ENCODE assay signal across 16 cellular contexts in the genomic region with DNA sequence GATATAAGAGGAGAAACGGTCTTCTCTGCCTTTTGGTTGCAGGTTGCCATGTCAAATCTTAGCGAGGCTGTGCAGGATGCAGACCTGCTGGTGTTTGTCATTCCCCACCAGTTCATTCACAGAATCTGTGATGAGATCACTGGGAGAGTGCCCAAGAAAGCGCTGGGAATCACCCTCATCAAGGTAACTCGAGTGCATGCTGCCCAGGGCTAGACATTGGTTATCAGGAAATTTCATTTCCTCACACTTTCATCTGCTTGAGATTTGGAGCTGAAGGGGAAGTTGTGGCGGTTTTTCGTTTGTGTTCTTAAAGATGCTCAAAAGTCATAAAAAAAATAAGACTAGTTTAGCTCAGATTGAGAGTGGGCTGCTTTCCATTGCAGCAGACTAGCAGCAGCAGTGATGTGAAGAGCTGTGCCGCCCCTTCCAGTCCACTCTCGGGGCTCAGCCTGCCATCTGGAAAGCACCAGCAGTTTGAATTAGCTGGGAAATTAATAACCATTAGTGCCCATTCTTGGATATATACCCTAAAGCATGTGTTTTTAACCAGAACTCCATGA. TPM values are rescaled to one million over a fixed set of nuclear protein-coding genes. Genes with fewer than 3 reads are reported as not detected.
DNase-seq lines count a peak whose midpoint lies in the region; ATAC-seq, FAIRE-seq and TF ChIP-seq lines count a peak whose summit lies in the region.
"Had no signal": no experiment of that assay in that cellular context is flagged by ENCODE, and none has a peak within 500 bp of the region (broad histone marks: within the 10 kb centered on the region; RNA-seq: fewer than 3 reads in every experiment).

No MANE protein-coding gene starts in this region.

- ATAC-seq in activated naive CD4-positive, alpha-beta T cell treated with anti-CD3 and anti-CD28 coated beads, Interleukin-2, amount 50 U/mL, for 72 hours = peak; percentile 48 to 52
- peak; percentile 28 for ATAC-seq in stimulated activated naive CD8-positive, alpha-beta T cell treated with anti-CD3 and anti-CD28 coated beads, Interleukin-15, Interleukin-2, amounts not matched to agents 100 U/mL and 50 U/mL, for 24 hours
- ATAC-seq: left colon had no signal

- peaks cover 0 to 7% (median 0%) of the 10 kb centered on the region in 4 donors for H3K4me1 ChIP-seq in Peyer's patch
- no peaks in the 10 kb centered on the region for H3K4me1 ChIP-seq in astrocyte (ENCODE audit: insufficient read depth, low read length)
- peaks cover 7 to 28% (median 12%) of the 10 kb centered on the region in 6 donors for H3K4me1 ChIP-seq in spleen

- TF ChIP-seq POLR2A in Peyer's patch (IDR thresholded peaks at IDR 0.05) (no peak), spleen (IDR thresholded peaks at IDR 0.05) (no peak)

- intact Hi-C loops in spleen (cut with DNase I; ENCODE audit: low total_unique reads) = no loop called here

- no peak overlapping the region for H3K9ac ChIP-seq in astrocyte (ENCODE audit: low read length)

- H3K27me3 ChIP-seq in Peyer's patch (no peaks in the 10 kb centered on the region), astrocyte (ENCODE audit: insufficient read depth, low read length) (no peaks in the 10 kb centered on the region), spleen (replicated peaks in 1 of 7) (no peaks in the 10 kb centered on the region)
- H3K27me3 ChIP-seq: esophagus muscularis mucosa, ovary had no signal

- no peak overlapping the region for H3K27ac Mint-ChIP-seq in activated naive CD4-positive, alpha-beta T cell treated with anti-CD3 and anti-CD28 coated beads, Interleukin-2, amount 50 U/mL, for 72 hours
- H3K27ac Mint-ChIP-seq in astrocyte (ENCODE audit: unreplicated experiment) = no peak overlapping the region
- H3K27ac Mint-ChIP-seq: WTC11 had no signal

- peaks cover 10% of the 10 kb centered on the region in 2 donors for H3K36me3 Mint-ChIP-seq in activated naive CD4-positive, alpha-beta T cell treated with anti-CD3 and anti-CD28 coated beads, Interleukin-2, amount 50 U/mL, for 72 hours
- H3K36me3 Mint-ChIP-seq in astrocyte (ENCODE audit: low read depth, unreplicated experiment) = peaks cover 8% of the 10 kb centered on the region
- H3K36me3 Mint-ChIP-seq: WTC11 had no signal

- H4K20me1 ChIP-seq in astrocyte (ENCODE audit: insufficient read depth, low read length) = no peaks in the 10 kb centered on the region

- no peaks in the 10 kb centered on the region for H3K9me3 ChIP-seq in Peyer's patch
- H3K9me3 ChIP-seq in astrocyte (ENCODE audit: insufficient read depth, low read depth, low read length) = no peaks in the 10 kb centered on the region
- no peaks in the 10 kb centered on the region for H3K9me3 ChIP-seq in spleen
- H3K9me3 ChIP-seq: esophagus muscularis mucosa, ovary had no signal

- no peak overlapping the region for H2AFZ ChIP-seq in astrocyte (ENCODE audit: low read depth, low read length)

- H3K79me2 ChIP-seq in astrocyte (ENCODE audit: insufficient read depth, low read length) = no peaks in the 10 kb centered on the region

- no peak for DNase-seq in activated naive CD4-positive, alpha-beta T cell treated with anti-CD3 and anti-CD28 coated beads, Interleukin-2, amount 50 U/mL, for 72 hours (ENCODE audit: low spot score in 2 of 2)
- DNase-seq in activated naive CD4-positive, alpha-beta T cell treated with anti-CD3 and anti-CD28 coated beads, Interleukin-2, amount 50 U/mL, for 16 hours = no peak
- DNase-seq in Peyer's patch = peak in 2 of 3 donors; percentile 21 to 42
- peak; percentile 18 for DNase-seq in astrocyte (ENCODE audit: low read depth)
- peak; percentile 6 for DNase-seq in stimulated activated naive CD8-positive, alpha-beta T cell treated with anti-CD3 and anti-CD28 coated beads, Interleukin-15, Interleukin-2, amounts not matched to agents 100 U/mL and 50 U/mL, for 24 hours
- no peak for DNase-seq in GM20000 (ENCODE audit: low spot score)
- DNase-seq in cortex of kidney (lab: John Stamatoyannopoulos, UW) = no peak
- no peak for DNase-seq in spleen
- DNase-seq: left colon, NCI-H1436 treated with DMSO at 0.1 percent for 48 hours, NCI-H446, ovary had no signal

- H3K27ac ChIP-seq in Peyer's patch (no peak overlapping the region), astrocyte (ENCODE audit: low read depth, low read length) (no peak overlapping the region), spleen (no peak overlapping the region)
- H3K27ac ChIP-seq: esophagus muscularis mucosa, ovary had no signal

- FAIRE-seq in astrocyte (lab: Jason Lieb, UNC) = no peak
- FAIRE-seq: H54 had no signal

- WGBS in spleen, 5 donors = 18 to 29% (median 24%) methylated on average over 8 of the region's 8 CpGs

- peaks cover 10% of the 10 kb centered on the region for H3K27me3 Mint-ChIP-seq in astrocyte (ENCODE audit: low read depth, unreplicated experiment)
- H3K27me3 Mint-ChIP-seq: dendritic cell treated with granulocyte-macrophage colony-stimulating factor and Interleukin-4, amounts not matched to agents 40 ng/mL and 50 ng/mL, for 4 days had no signal

- TF ChIP-seq CTCF in Peyer's patch (IDR thresholded peaks at IDR 0.05) (no peak), astrocyte (IDR thresholded peaks at IDR 0.05; ENCODE audit: insufficient read depth, low read depth, low read length) (no peak), GM20000 (IDR thresholded peaks at IDR 0.05; ENCODE audit: extremely low read depth, missing control alignments) (no peak), spleen (IDR thresholded peaks at IDR 0.05 in 8 of 11, conservative IDR thresholded peaks at IDR 0.05 in 3 of 11) (no peak)

- no peaks in the 10 kb centered on the region for H3K9me3 Mint-ChIP-seq in activated naive CD4-positive, alpha-beta T cell treated with anti-CD3 and anti-CD28 coated beads, Interleukin-2, amount 50 U/mL, for 72 hours
- peaks cover 2% of the 10 kb centered on the region for H3K9me3 Mint-ChIP-seq in astrocyte (ENCODE audit: unreplicated experiment)
- H3K9me3 Mint-ChIP-seq: dendritic cell treated with granulocyte-macrophage colony-stimulating factor and Interleukin-4, amounts not matched to agents 40 ng/mL and 50 ng/mL, for 4 days; WTC11 had no signal

- H3K4me3 ChIP-seq in Peyer's patch (no peak overlapping the region), astrocyte (ENCODE audit: insufficient read depth, low read depth, low read length) (no peak overlapping the region), spleen (no peak overlapping the region)
- H3K4me3 ChIP-seq: esophagus muscularis mucosa, ovary had no signal

- H3K4me3 Mint-ChIP-seq in astrocyte (ENCODE audit: unreplicated experiment) = no peak overlapping the region
- H3K4me3 Mint-ChIP-seq: dendritic cell treated with granulocyte-macrophage colony-stimulating factor and Interleukin-4, amounts not matched to agents 40 ng/mL and 50 ng/mL, for 4 days; WTC11 had no signal

- H3K36me3 ChIP-seq in Peyer's patch = peaks cover 0 to 16% (median 0%) of the 10 kb centered on the region in 3 donors
- H3K36me3 ChIP-seq in astrocyte (ENCODE audit: insufficient read depth, low read length) = no peaks in the 10 kb centered on the region
- peaks cover 0 to 40% (median 0%) of the 10 kb centered on the region in 6 donors for H3K36me3 ChIP-seq in spleen
- H3K36me3 ChIP-seq: ovary had no signal

- H3K4me1 Mint-ChIP-seq in astrocyte (ENCODE audit: low read depth, unreplicated experiment) = no peaks in the 10 kb centered on the region

- no peak overlapping the region for H3K4me2 ChIP-seq in astrocyte (ENCODE audit: low read length)

RNA-seq across cellular contexts. Expression of a gene that starts 32.2 kb away (rescaled TPM):
- 10 to 100 TPM in 1 of 2 donors, 1 to 10 TPM in 1; 8.4 to 13.6 TPM for total RNA-seq in activated naive CD4-positive, alpha-beta T cell treated with anti-CD3 and anti-CD28 coated beads, Interleukin-2, amount 50 U/mL, for 72 hours
- 100 to 1,000 TPM in 1 of 4 donors, 10 to 100 TPM in 3; 54.6 to 157 (median 80.6) TPM for total RNA-seq in Peyer's patch
- total RNA-seq in astrocyte = 11.0 and 11.2 TPM in 2 replicates
- 10 to 100 TPM; 13.6 to 38.9 (median 27.3) TPM for total RNA-seq in spleen
- polyA plus RNA-seq in spleen = 10 to 100 TPM in 1 of 3 donors, 1 to 10 TPM in 2; 6.2 to 13.9 (median 6.6) TPM

Comparison
In these comparisons a context has a peak if more than half of its experiments do, and no peak if none do; other contexts are left out.
1. DNase-seq: peak in Peyer's patch (2 of 3), astrocyte (single experiment) and stimulated activated naive CD8-positive, alpha-beta T cell treated with anti-CD3 and anti-CD28 coated beads, Interleukin-15, Interleukin-2, amounts not matched to agents 100 U/mL and 50 U/mL, for 24 hours (single experiment); none in activated naive CD4-positive, alpha-beta T cell treated with anti-CD3 and anti-CD28 coated beads, Interleukin-2, amount 50 U/mL, for 72 hours (0 of 2), activated naive CD4-positive, alpha-beta T cell treated with anti-CD3 and anti-CD28 coated beads, Interleukin-2, amount 50 U/mL, for 16 hours (single experiment), GM20000 (single experiment), cortex of kidney (single experiment) and spleen (single experiment).